In the genomic region with DNA sequence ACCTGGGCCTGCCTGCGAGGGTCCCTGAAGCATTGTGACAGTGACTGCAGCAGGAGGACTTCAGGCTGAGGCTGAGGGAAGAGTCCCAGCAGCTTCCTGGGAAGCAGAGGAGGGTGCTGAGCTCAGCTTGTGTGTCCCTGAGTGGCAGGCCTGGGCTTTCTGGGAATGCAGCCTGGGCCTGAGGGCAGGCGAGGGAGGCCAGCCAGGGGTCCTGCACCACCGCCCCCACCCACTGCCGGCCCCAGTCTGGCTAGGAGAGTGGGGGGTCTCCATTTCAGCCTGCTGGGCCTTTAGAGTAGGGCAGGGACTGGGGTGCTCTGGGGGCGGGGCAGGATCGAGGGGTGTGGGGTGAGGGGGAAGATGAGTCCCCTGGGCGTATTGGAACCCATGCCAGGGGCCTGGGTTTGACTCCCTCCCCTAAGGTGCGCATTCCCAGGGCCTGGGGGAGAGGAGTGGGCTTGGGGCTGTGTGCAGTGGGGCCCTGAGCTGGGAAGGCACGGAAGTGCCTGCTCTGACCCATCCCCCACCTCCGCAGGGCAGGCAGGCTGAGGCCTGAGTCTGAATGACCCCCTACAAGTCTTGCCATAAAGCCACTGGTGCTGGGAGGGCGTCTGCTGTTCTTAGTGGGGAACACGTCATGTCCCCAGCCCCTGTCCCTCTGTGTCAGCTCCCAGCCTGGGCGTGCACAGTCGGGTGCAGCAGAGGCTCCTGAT, we compare ENCODE assay signal across 20 cellular contexts. TPM values are rescaled to one million over a fixed set of nuclear protein-coding genes. Genes with fewer than 3 reads are reported as not detected.
DNase-seq lines count a peak whose midpoint lies in the region; FAIRE-seq and TF ChIP-seq lines count a peak whose summit lies in the region.
"Had no signal": no experiment of that assay in that cellular context is flagged by ENCODE, and none has a peak within 500 bp of the region (broad histone marks: within the 10 kb centered on the region; RNA-seq: fewer than 3 reads in every experiment).

No MANE protein-coding gene starts in this region.

- H3K9me3 Mint-ChIP-seq in type B pancreatic cell, result no peaks in the 10 kb centered on the region
- H3K9me3 Mint-ChIP-seq: activated T-cell treated with anti-CD3 and anti-CD28 coated beads, Interleukin-2, amount 50 U/mL, for 24 hours; dendritic cell treated with granulocyte-macrophage colony-stimulating factor and Interleukin-4, amounts not matched to agents 40 ng/mL and 50 ng/mL, for 4 days had no signal

- no peak for TF ChIP-seq POLR2A in testis (IDR thresholded peaks at IDR 0.05)

- H3K27ac ChIP-seq in HUES6 (ENCODE audit: low read depth, low read length) (peak overlapping the region; percentile 36; the same call in 1 of the 2 replicates), mesendoderm (ENCODE audit: low read depth, low read length) (no peak overlapping the region), testis (no peak overlapping the region)
- H3K27ac ChIP-seq: psoas muscle had no signal

- no peaks in the 10 kb centered on the region for H3K79me2 ChIP-seq in mesendoderm (ENCODE audit: control insufficient read depth, insufficient read depth, low read length)

- H3K36me3 ChIP-seq in HUES6 (ENCODE audit: control insufficient read depth, insufficient read depth, low read length) (no peaks in the 10 kb centered on the region), bronchial epithelial cell (ENCODE audit: control insufficient read depth, insufficient read depth, low read length) (no peaks in the 10 kb centered on the region), mesendoderm (ENCODE audit: control insufficient read depth, insufficient read depth, low read length) (no peaks in the 10 kb centered on the region), testis (ENCODE audit: low read depth, missing control alignments) (no peaks in the 10 kb centered on the region)
- H3K36me3 ChIP-seq: thyroid gland had no signal

- H2BK5ac ChIP-seq in mesendoderm (ENCODE audit: low read length), result no peak overlapping the region

- H3K27me3 ChIP-seq in HUES6 (ENCODE audit: control insufficient read depth, insufficient read depth, low read length) (no peaks in the 10 kb centered on the region), bronchial epithelial cell (ENCODE audit: control insufficient read depth, insufficient read depth, low read length) (no peaks in the 10 kb centered on the region), mesendoderm (ENCODE audit: insufficient read depth, low read length, poor library complexity) (no peaks in the 10 kb centered on the region), testis (no peaks in the 10 kb centered on the region)
- H3K27me3 ChIP-seq: thyroid gland had no signal

- H3K23ac ChIP-seq in mesendoderm (ENCODE audit: low read length), result no peak overlapping the region

- no peak overlapping the region for H3K4me2 ChIP-seq in mesendoderm (ENCODE audit: low read length)

- H3K27me3 Mint-ChIP-seq in type B pancreatic cell, result no peaks in the 10 kb centered on the region
- H3K27me3 Mint-ChIP-seq: activated CD4-positive, alpha-beta T cell treated with anti-CD3 and anti-CD28 coated beads for 36 hours; activated T-cell treated with anti-CD3 and anti-CD28 coated beads, Interleukin-2, amount 50 U/mL, for 24 hours had no signal

- H3K9ac ChIP-seq in HUES6 (ENCODE audit: low read length) (peak overlapping the region; percentile 47), mesendoderm (ENCODE audit: low read length) (no peak overlapping the region)

- WGBS in mesendoderm (ENCODE audit: extremely low coverage, insufficient coverage, low lambda C conversion rate), result no CpG with 5 or more reads among the region's 14 CpGs
- WGBS in testis, 2 donors, result 83 to 96% methylated on average over 6 to 14 of the region's 14 CpGs

- intact Hi-C loops in testis (cut with DNase I; ENCODE audit: low total_unique reads), result no loop called here

- H3K56ac ChIP-seq in mesendoderm (ENCODE audit: low read length), result peak overlapping the region; percentile 54

- DNase-seq in bronchial epithelial cell (ENCODE audit: low read depth) (peak; percentile 65), mesendoderm (no peak), type B pancreatic cell (ENCODE audit: extremely low spot score, unreplicated experiment) (no peak), activated gamma-delta T cell treated with Interleukin-2 at 50 U/mL for 16 hours (no peak), testis (no peak), DMS53 treated with DMSO at 0.1 percent for 48 hours (lab: John Stamatoyannopoulos, UW; ENCODE audit: unreplicated experiment) (no peak), midbrain (lab: John Stamatoyannopoulos, UW) (no peak)
- DNase-seq: activated CD4-positive, alpha-beta T cell treated with anti-CD3 and anti-CD28 coated beads for 36 hours; activated T-cell treated with anti-CD3 and anti-CD28 coated beads, Interleukin-2, amount 50 U/mL, for 24 hours; amniotic stem cell; NCI-H1694; NCI-H510A treated with DMSO at 0.1 percent for 48 hours; psoas muscle; T-helper 2 cell; thyroid gland had no signal

- peaks cover 51% of the 10 kb centered on the region for H3K4me1 ChIP-seq in HUES6 (ENCODE audit: control insufficient read depth, insufficient read depth, low read length)
- H3K4me1 ChIP-seq in mesendoderm (ENCODE audit: control insufficient read depth, low read depth, low read length), result peaks cover 2% of the 10 kb centered on the region
- peaks cover 44% of the 10 kb centered on the region for H3K4me1 ChIP-seq in testis

- no peaks in the 10 kb centered on the region for H3K79me1 ChIP-seq in mesendoderm (ENCODE audit: low read length)

- H2BK120ac ChIP-seq in mesendoderm (ENCODE audit: low read depth, low read length), result no peak overlapping the region

- H2AK5ac ChIP-seq in mesendoderm (ENCODE audit: low read length), result no peak overlapping the region

- no peak overlapping the region for H2BK15ac ChIP-seq in mesendoderm (replicated peaks; ENCODE audit: low read depth)

- peak overlapping the region; percentile 17 for H3K4ac ChIP-seq in mesendoderm (ENCODE audit: low read depth, low read length)

- FAIRE-seq in bronchial epithelial cell (lab: Jason Lieb, UNC), result no peak
- FAIRE-seq: GM12878, RCC 7860 had no signal

- no peak for TF ChIP-seq CTCF in bronchial epithelial cell (IDR thresholded peaks at IDR 0.05; ENCODE audit: insufficient read depth, low read length, severe bottlenecking)
- no peak for TF ChIP-seq CTCF in type B pancreatic cell (conservative IDR thresholded peaks at IDR 0.05)
- TF ChIP-seq CTCF in testis (IDR thresholded peaks at IDR 0.05), result no peak

- H4K5ac ChIP-seq in mesendoderm (ENCODE audit: low read length), result no peak overlapping the region

- no peaks in the 10 kb centered on the region for H3K36me3 Mint-ChIP-seq in type B pancreatic cell

- peak overlapping the region; percentile 2 for H3K18ac ChIP-seq in mesendoderm (ENCODE audit: low read length)

- H3K9me3 ChIP-seq in HUES6 (ENCODE audit: control insufficient read depth, insufficient read depth, low read depth, low read length) (no peaks in the 10 kb centered on the region), testis (no peaks in the 10 kb centered on the region)
- H3K9me3 ChIP-seq: mucosa of descending colon, psoas muscle, thyroid gland had no signal

- H3K27ac Mint-ChIP-seq in type B pancreatic cell, result peak overlapping the region; percentile 93
- H3K27ac Mint-ChIP-seq: activated CD4-positive, alpha-beta T cell treated with anti-CD3 and anti-CD28 coated beads for 36 hours; activated T-cell treated with anti-CD3 and anti-CD28 coated beads, Interleukin-2, amount 50 U/mL, for 24 hours; dendritic cell treated with granulocyte-macrophage colony-stimulating factor and Interleukin-4, amounts not matched to agents 40 ng/mL and 50 ng/mL, for 4 days had no signal

- H3K4me3 Mint-ChIP-seq in type B pancreatic cell, result no peak overlapping the region
- H3K4me3 Mint-ChIP-seq: activated CD4-positive, alpha-beta T cell treated with anti-CD3 and anti-CD28 coated beads for 36 hours; activated T-cell treated with anti-CD3 and anti-CD28 coated beads, Interleukin-2, amount 50 U/mL, for 24 hours; dendritic cell treated with granulocyte-macrophage colony-stimulating factor and Interleukin-4, amounts not matched to agents 40 ng/mL and 50 ng/mL, for 4 days had no signal

- H3K4me3 ChIP-seq in HUES6 (ENCODE audit: low read depth, low read length), result no peak overlapping the region
- no peak overlapping the region for H3K4me3 ChIP-seq in bronchial epithelial cell (ENCODE audit: low read depth, low read length)
- H3K4me3 ChIP-seq in mesendoderm (ENCODE audit: low read length), result no peak overlapping the region
- no peak overlapping the region for H3K4me3 ChIP-seq in testis
- H3K4me3 ChIP-seq: GM12878, mucosa of descending colon, psoas muscle, thyroid gland had no signal

- no peak overlapping the region for H4K8ac ChIP-seq in mesendoderm (ENCODE audit: low read depth, low read length)

- H3K4me1 Mint-ChIP-seq in type B pancreatic cell (ENCODE audit: unreplicated experiment), result peaks cover 43% of the 10 kb centered on the region
- H3K4me1 Mint-ChIP-seq: activated CD4-positive, alpha-beta T cell treated with anti-CD3 and anti-CD28 coated beads for 36 hours had no signal

RNA-seq across cellular contexts. Expression of a gene that starts 46.4 kb away (rescaled TPM):
- total RNA-seq in bronchial epithelial cell (14.7 and 66.4 TPM in 2 replicates), type B pancreatic cell (ENCODE audit: low replicate concordance) (23.1 and 65.1 TPM in 2 replicates), testis (under 1 TPM; 0.50 to 0.94 TPM)
- 0.21 TPM for polyA plus RNA-seq in mesendoderm (2013, experiment 1 of 2)
- polyA plus RNA-seq in mesendoderm (2013, experiment 2 of 2), result 0.24 TPM
- polyA plus RNA-seq in testis (ENCODE audit: insufficient read depth, low read depth, low replicate concordance), result 1.0 TPM
- total RNA-seq: activated CD4-positive, alpha-beta T cell treated with anti-CD3 and anti-CD28 coated beads for 36 hours; GM12878 had no signal
